In genomic region chr16:25111403-25112166, GRCh38 we compare ENCODE assay signal across 8 cellular contexts. TPM values are rescaled to one million over a fixed set of nuclear protein-coding genes. Genes with fewer than 3 reads are reported as not detected.
DNase-seq lines count a peak whose midpoint lies in the region; ATAC-seq and TF ChIP-seq lines count a peak whose summit lies in the region.

Gene LCMT1, plus strand, starts transcription at chr16:25111742. Its CDS starts 142 bp downstream, at chr16:25111884.

- peaks cover 51% of the 10 kb centered on the region for H3K4me1 Mint-ChIP-seq in HFFc6 (ENCODE audit: low read depth)
- H3K4me1 Mint-ChIP-seq in activated naive CD4-positive, alpha-beta T cell treated with anti-CD3 and anti-CD28 coated beads, Interleukin-2, amount 10 ng/mL, durations not matched to agents 7 days and 5 days, result peaks cover 52% of the 10 kb centered on the region

- DNase-seq in GM04503 (ENCODE audit: low read depth) (peak; percentile 96), HFFc6 (peak; percentile 98), NB4 (ENCODE audit: low read depth) (peak; percentile 98), SK-N-MC (ENCODE audit: low read depth, low spot score) (peak; percentile 97), substantia nigra (lab: John Stamatoyannopoulos, UW) (peak; percentile 40 to 95 (median 85))
- DNase-seq in activated naive CD4-positive, alpha-beta T cell treated with anti-CD3 and anti-CD28 coated beads, Interleukin-2, amount 10 ng/mL, durations not matched to agents 7 days and 5 days, result peak; percentile 94

- H3K36me3 ChIP-seq in SK-N-MC (ENCODE audit: insufficient read depth, low read length) (no peaks in the 10 kb centered on the region), gastroesophageal sphincter (peaks cover 0 to 21% of the 10 kb centered on the region in 2 donors), neutrophil (no peaks in the 10 kb centered on the region)

- H3K4me3 Mint-ChIP-seq in HFFc6, result peak within 1 kb of the TSS; percentile 96
- H3K4me3 Mint-ChIP-seq in activated naive CD4-positive, alpha-beta T cell treated with anti-CD3 and anti-CD28 coated beads, Interleukin-2, amount 10 ng/mL, durations not matched to agents 7 days and 5 days, result peak within 1 kb of the TSS; percentile 89

- H3K9ac ChIP-seq in SK-N-MC (ENCODE audit: insufficient read length), result peak within 1 kb of the TSS; percentile 79

- H3K9me3 ChIP-seq in SK-N-MC (ENCODE audit: low read depth, low read length), result no peaks in the 10 kb centered on the region
- no peaks in the 10 kb centered on the region for H3K9me3 ChIP-seq in gastroesophageal sphincter
- no peaks in the 10 kb centered on the region for H3K9me3 ChIP-seq in neutrophil

- 0 to 1% methylated on average over 4 to 29 of the region's 55 CpGs for WGBS in gastroesophageal sphincter (ENCODE audit: low coverage in 1 of 2), 2 donors

- CTCF ChIA-PET in activated naive CD4-positive, alpha-beta T cell treated with anti-CD3 and anti-CD28 coated beads, Interleukin-2, amount 10 ng/mL, durations not matched to agents 7 days and 5 days (lab: Charles Lee), result interaction anchor here (1.2 to 8.3 kb wide), 3 partner anchors 19 to 114 kb away, joined by 5 to 68 read pairs (median 8); no protein-coding TSS in a partner anchor

- H3K9me3 Mint-ChIP-seq in HFFc6, result no peaks in the 10 kb centered on the region
- no peaks in the 10 kb centered on the region for H3K9me3 Mint-ChIP-seq in activated naive CD4-positive, alpha-beta T cell treated with anti-CD3 and anti-CD28 coated beads, Interleukin-2, amount 10 ng/mL, durations not matched to agents 7 days and 5 days

- no peaks in the 10 kb centered on the region; the same call in 1 of the 2 replicates for H3K27me3 Mint-ChIP-seq in HFFc6 (ENCODE audit: insufficient read depth)
- H3K27me3 Mint-ChIP-seq in activated naive CD4-positive, alpha-beta T cell treated with anti-CD3 and anti-CD28 coated beads, Interleukin-2, amount 10 ng/mL, durations not matched to agents 7 days and 5 days, result peaks cover 3% of the 10 kb centered on the region

- peaks cover 0 to 61% (median 18%) of the 10 kb centered on the region in 3 donors for H3K4me1 ChIP-seq in gastroesophageal sphincter
- H3K4me1 ChIP-seq in neutrophil (ENCODE audit: control insufficient read depth in 1 of 2, insufficient read depth in 1 of 2, low read depth in 1 of 2, low read length in 1 of 2), result peaks cover 25 to 27% of the 10 kb centered on the region in 2 experiments

- peak within 1 kb of the TSS; percentile 84 for H3K4me3 ChIP-seq in NB4 (ENCODE audit: low read depth, low read length)
- H3K4me3 ChIP-seq in SK-N-MC, result peak within 1 kb of the TSS; percentile 93
- H3K4me3 ChIP-seq in gastroesophageal sphincter, result peak within 1 kb of the TSS; percentile 87 to 88
- peak within 1 kb of the TSS; percentile 80 to 86 for H3K4me3 ChIP-seq in neutrophil (ENCODE audit: low read depth in 1 of 2, low read length in 1 of 2)

- TF ChIP-seq EP300 in gastroesophageal sphincter (IDR thresholded peaks at IDR 0.05), result no peak

- TF ChIP-seq CTCF in HFFc6 (IDR thresholded peaks at IDR 0.05) (no peak), NB4 (IDR thresholded peaks at IDR 0.05; ENCODE audit: low read depth, low read length) (no peak), gastroesophageal sphincter (IDR thresholded peaks at IDR 0.05) (no peak), neutrophil (IDR thresholded peaks at IDR 0.05) (peak; percentile 1)

- H3K27ac Mint-ChIP-seq in HFFc6, result peak within 1 kb of the TSS; percentile 97
- peak within 1 kb of the TSS; percentile 96 for H3K27ac Mint-ChIP-seq in activated naive CD4-positive, alpha-beta T cell treated with anti-CD3 and anti-CD28 coated beads, Interleukin-2, amount 10 ng/mL, durations not matched to agents 7 days and 5 days

- H3K27ac ChIP-seq in SK-N-MC (peak within 1 kb of the TSS; percentile 11; the same call in 1 of the 2 replicates), gastroesophageal sphincter (peak within 1 kb of the TSS; percentile 34 to 87 (median 83)), neutrophil (peak within 1 kb of the TSS; percentile 79), substantia nigra (ENCODE audit: low read depth, low read length, poor library complexity, severe bottlenecking) (peak within 1 kb of the TSS; percentile 74)

- H3K27me3 ChIP-seq in gastroesophageal sphincter, result no peaks in the 10 kb centered on the region
- no peaks in the 10 kb centered on the region for H3K27me3 ChIP-seq in neutrophil

- ATAC-seq in gastroesophageal sphincter, result peak; percentile 93

- peak; percentile 53 for TF ChIP-seq POLR2A in NB4 (IDR thresholded peaks at IDR 0.05; ENCODE audit: extremely low read depth, insufficient read length)
- peak; percentile 43 to 68 for TF ChIP-seq POLR2A in gastroesophageal sphincter (IDR thresholded peaks at IDR 0.05)

- no peaks in the 10 kb centered on the region for H3K36me3 Mint-ChIP-seq in HFFc6 (ENCODE audit: low read depth)
- peaks cover 8% of the 10 kb centered on the region for H3K36me3 Mint-ChIP-seq in activated naive CD4-positive, alpha-beta T cell treated with anti-CD3 and anti-CD28 coated beads, Interleukin-2, amount 10 ng/mL, durations not matched to agents 7 days and 5 days

RNA-seq across cellular contexts. Expression of gene LCMT1, which starts in this region (rescaled TPM):
- total RNA-seq in HFFc6 (2021; fragmentation: NEBNext Ultra II Directional; extraction: Animal tissue kit (Norgen Biotek cat#: 25700)), result 10 to 100 TPM; 31.7 to 44.1 (median 41.5) TPM
- total RNA-seq in gastroesophageal sphincter, result 10 to 100 TPM; 15.1 to 49.3 (median 24.9) TPM

Comparison
In these comparisons a context has a peak if more than half of its experiments do, and no peak if none do; other contexts are left out.
1. Peak in every context shown above with its lines: DNase-seq, ATAC-seq, H3K4me3 ChIP-seq and H3K27ac ChIP-seq.
2. H3K27ac ChIP-seq: peak in every context shown above with its lines; median percentile 83 in gastroesophageal sphincter; 79 in neutrophil; 74 in substantia nigra; 11 in SK-N-MC.